In genomic region chr11:44564198-44564597, GRCh38 we compare ENCODE assay signal across 9 cellular contexts.
DNase-seq lines count a peak whose midpoint lies in the region; ATAC-seq and TF ChIP-seq lines count a peak whose summit lies in the region.
"Had no signal": no experiment of that assay in that cellular context is flagged by ENCODE, and none has a peak within 500 bp of the region (broad histone marks: within the 10 kb centered on the region; RNA-seq: fewer than 3 reads in every experiment).

No MANE protein-coding gene starts in this region.

- H3K9me3 Mint-ChIP-seq in central memory CD8-positive, alpha-beta T cell = peaks cover 5% of the 10 kb centered on the region

- no peaks in the 10 kb centered on the region for H3K27me3 ChIP-seq in neutrophil

- DNase-seq in COLO668 (lab: John Stamatoyannopoulos, UW; ENCODE audit: unreplicated experiment) = peak; percentile 64
- peak; percentile 17 for DNase-seq in NCI-H2107 (lab: John Stamatoyannopoulos, UW)
- no peak for DNase-seq in central memory CD8-positive, alpha-beta T cell (ENCODE audit: low spot score in 2 of 2)
- DNase-seq in SIG-M5 treated with dmso at 0.1 percent for 504 hours (lab: John Stamatoyannopoulos, UW; ENCODE audit: unreplicated experiment) = no peak
- DNase-seq in SKM-1 treated with dmso at 0.1 percent for 144 hours (lab: John Stamatoyannopoulos, UW; ENCODE audit: unreplicated experiment) = no peak
- DNase-seq: activated T-cell treated with anti-CD3 and anti-CD28 coated beads for 4 hours had no signal

- ATAC-seq in central memory CD8-positive, alpha-beta T cell (replicated peaks; ENCODE audit: extremely low read depth, poor library complexity, severe bottlenecking) = no peak
- ATAC-seq in HG03571 (IDR thresholded peaks at IDR 0.05; ENCODE audit: unreplicated experiment) (no peak), GM18867 (IDR thresholded peaks at IDR 0.05; ENCODE audit: unreplicated experiment) (no peak)

- peaks cover 16% of the 10 kb centered on the region for H3K36me3 Mint-ChIP-seq in central memory CD8-positive, alpha-beta T cell (ENCODE audit: insufficient read depth)

- H3K27me3 Mint-ChIP-seq in central memory CD8-positive, alpha-beta T cell = no peaks in the 10 kb centered on the region

- H3K36me3 ChIP-seq in neutrophil = no peaks in the 10 kb centered on the region

- no peak overlapping the region for H3K27ac Mint-ChIP-seq in central memory CD8-positive, alpha-beta T cell (ENCODE audit: low read depth)

- no peaks in the 10 kb centered on the region for H3K9me3 ChIP-seq in neutrophil

- peaks cover 56% of the 10 kb centered on the region for H3K4me1 Mint-ChIP-seq in central memory CD8-positive, alpha-beta T cell

- peak overlapping the region; percentile 81 for H3K4me3 Mint-ChIP-seq in central memory CD8-positive, alpha-beta T cell

- no peak for TF ChIP-seq CTCF in neutrophil (IDR thresholded peaks at IDR 0.05)

- H3K27ac ChIP-seq in neutrophil = peak overlapping the region; percentile 99

- H3K4me1 ChIP-seq in neutrophil (ENCODE audit: control insufficient read depth in 1 of 2, insufficient read depth in 1 of 2, low read depth in 1 of 2, low read length in 1 of 2) = peaks cover 49 to 53% of the 10 kb centered on the region in 2 experiments

- H3K4me3 ChIP-seq in neutrophil (ENCODE audit: low read depth in 1 of 2, low read length in 1 of 2) = peak overlapping the region; percentile 85 to 90

Comparison
In these comparisons a context has a peak if more than half of its experiments do, and no peak if none do; other contexts are left out.
1. DNase-seq: peak in COLO668 (single experiment) and NCI-H2107 (single experiment); none in central memory CD8-positive, alpha-beta T cell (0 of 2), SIG-M5 treated with dmso at 0.1 percent for 504 hours (single experiment) and SKM-1 treated with dmso at 0.1 percent for 144 hours (single experiment).